In the genomic region with DNA sequence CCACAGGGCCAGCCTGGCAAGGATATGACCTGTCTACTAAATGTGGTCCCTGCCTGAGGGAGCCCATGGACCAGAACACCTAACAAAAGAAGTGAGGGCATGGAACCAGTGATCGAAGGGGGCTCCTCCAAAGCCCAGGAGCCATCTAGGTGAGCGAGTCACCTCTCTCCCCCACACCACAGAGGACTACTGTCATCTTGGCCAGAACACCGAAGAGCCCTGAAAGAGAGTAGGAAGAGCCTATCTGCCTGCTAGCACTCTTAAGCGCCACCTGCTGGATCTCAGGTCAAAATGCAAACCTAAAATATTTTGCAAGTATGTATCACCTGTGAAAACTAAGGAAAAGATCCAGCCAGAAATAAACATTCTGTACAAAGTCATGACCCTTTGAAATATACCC, we compare ENCODE assay signal across 1 cellular context.
TF ChIP-seq lines count a peak whose summit lies in the region.

No MANE protein-coding gene starts in this region.

TF ChIP-seq in GM23338, 12 proteins besides CTCF, POLR2A, EP300 and RAD21 (continued from another document):
- no peak for TF ChIP-seq ZNF462 (CRISPR knock-in tag; IDR thresholded peaks at IDR 0.05)
- no peak for TF ChIP-seq EZH2phosphoT487 (IDR thresholded peaks at IDR 0.05; ENCODE audit: unreplicated experiment)
- TF ChIP-seq POLR2AphosphoS5 (IDR thresholded peaks at IDR 0.05; ENCODE audit: low read depth) = no peak
- no peak for TF ChIP-seq NANOG (IDR thresholded peaks at IDR 0.05; ENCODE audit: borderline replicate concordance)
- TF ChIP-seq, protein P1, sequence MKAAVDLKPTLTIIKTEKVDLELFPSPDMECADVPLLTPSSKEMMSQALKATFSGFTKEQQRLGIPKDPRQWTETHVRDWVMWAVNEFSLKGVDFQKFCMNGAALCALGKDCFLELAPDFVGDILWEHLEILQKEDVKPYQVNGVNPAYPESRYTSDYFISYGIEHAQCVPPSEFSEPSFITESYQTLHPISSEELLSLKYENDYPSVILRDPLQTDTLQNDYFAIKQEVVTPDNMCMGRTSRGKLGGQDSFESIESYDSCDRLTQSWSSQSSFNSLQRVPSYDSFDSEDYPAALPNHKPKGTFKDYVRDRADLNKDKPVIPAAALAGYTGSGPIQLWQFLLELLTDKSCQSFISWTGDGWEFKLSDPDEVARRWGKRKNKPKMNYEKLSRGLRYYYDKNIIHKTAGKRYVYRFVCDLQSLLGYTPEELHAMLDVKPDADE (IDR thresholded peaks at IDR 0.05) = no peak
